ENCODE assay signal across 17 cellular contexts in the genomic region with DNA sequence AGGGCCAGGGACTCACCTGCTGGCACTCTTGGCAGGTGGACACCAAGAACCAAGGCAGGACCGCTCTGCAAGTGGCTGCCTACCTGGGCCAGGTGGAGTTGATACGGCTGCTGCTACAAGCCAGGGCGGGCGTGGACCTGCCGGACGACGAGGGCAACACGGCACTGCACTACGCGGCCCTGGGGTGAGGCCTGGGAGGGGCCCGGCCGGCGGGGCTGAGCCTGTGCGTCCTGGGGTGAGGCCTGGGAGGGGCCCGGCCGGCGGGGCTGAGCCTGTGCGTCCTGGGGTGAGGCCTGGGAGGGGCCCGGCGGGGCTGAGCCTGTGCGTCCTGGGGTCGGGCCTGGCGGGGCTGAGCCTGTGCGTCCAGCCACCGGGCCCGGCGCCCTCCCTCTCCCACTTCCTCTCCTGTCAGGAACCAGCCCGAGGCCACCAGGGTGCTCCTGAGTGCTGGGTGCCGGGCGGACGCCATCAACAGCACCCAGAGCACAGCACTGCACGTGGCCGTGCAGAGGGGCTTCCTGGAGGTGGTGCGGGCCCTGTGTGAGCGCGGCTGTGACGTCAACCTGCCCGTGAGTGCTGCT. TPM values are rescaled to one million over a fixed set of nuclear protein-coding genes. Genes with fewer than 3 reads are reported as not detected.
DNase-seq lines count a peak whose midpoint lies in the region; ATAC-seq and TF ChIP-seq lines count a peak whose summit lies in the region.
"Had no signal": no experiment of that assay in that cellular context is flagged by ENCODE, and none has a peak within 500 bp of the region (broad histone marks: within the 10 kb centered on the region; RNA-seq: fewer than 3 reads in every experiment).

No MANE protein-coding gene starts in this region.

- no peak overlapping the region for H2AFZ ChIP-seq in OCI-LY7 (ENCODE audit: low read length)

- H3K4me3 ChIP-seq in OCI-LY7 (ENCODE audit: low read depth, low read length, poor library complexity, severe bottlenecking) (no peak overlapping the region), ovary (no peak overlapping the region), lower leg skin (ENCODE audit: low read depth, poor library complexity, severe bottlenecking) (no peak overlapping the region)

- peaks cover 21% of the 10 kb centered on the region for H3K27me3 ChIP-seq in foreskin keratinocyte
- H3K27me3 ChIP-seq in ovary, result no peaks in the 10 kb centered on the region

- no peak for ATAC-seq in activated CD4-positive, CD25-positive, alpha-beta regulatory T cell treated with anti-CD3 and anti-CD28 coated beads, Interleukin-2, amount 50 U/mL, for 24 hours
- ATAC-seq in foreskin keratinocyte (peak; percentile 56), HG02981 (IDR thresholded peaks at IDR 0.05; ENCODE audit: unreplicated experiment) (no peak)
- ATAC-seq: stimulated activated effector memory CD8-positive, alpha-beta T cell treated with anti-CD3 and anti-CD28 coated beads, Interleukin-12 subunit alpha, Interleukin-12 subunit beta, amount 100 ng/mL, for 72 hours had no signal

- DNase-seq in activated CD4-positive, CD25-positive, alpha-beta regulatory T cell treated with anti-CD3 and anti-CD28 coated beads, Interleukin-2, amount 50 U/mL, for 72 hours, result peak; percentile 29
- DNase-seq in OCI-LY7 (ENCODE audit: low spot score) (peak; percentile 40), foreskin keratinocyte (peak; percentile 26 to 53), ovary (peak in 3 of 5 donors; percentile 32 to 42 (median 41)), lower leg skin (ENCODE audit: low spot score in 2 of 2) (no peak), GM19238 (ENCODE audit: insufficient read length, low spot score) (no peak)
- DNase-seq: activated naive CD4-positive, alpha-beta T cell; mesendoderm; NCI-H2081; NCI-H748 treated with DMSO at 0.1 percent for 48 hours; trophoblast cell had no signal

- no TSS peak for BruUV-seq in OCI-LY7 (replicated peaks; lab: Mats Ljungman, UMichigan)

- peaks cover 30% of the 10 kb centered on the region for H3K4me1 ChIP-seq in OCI-LY7 (ENCODE audit: insufficient read depth, low read length, poor library complexity, severe bottlenecking)
- H3K4me1 ChIP-seq in foreskin keratinocyte, result no peaks in the 10 kb centered on the region
- H3K4me1 ChIP-seq in ovary (ENCODE audit: insufficient read depth), result peaks cover 8% of the 10 kb centered on the region

- H3K27ac ChIP-seq in OCI-LY7 (ENCODE audit: low read depth, low read length, poor library complexity, severe bottlenecking) (no peak overlapping the region), foreskin keratinocyte (peak overlapping the region; percentile 38), ovary (no peak overlapping the region)
- H3K27ac ChIP-seq: 22Rv1, C4-2B, neutrophil had no signal

- no peak overlapping the region; the same call in 1 of the 2 replicates for H3K4me2 ChIP-seq in OCI-LY7 (ENCODE audit: low read length)

- intact Hi-C loops in OCI-LY7 (cut with micrococcal nuclease; ENCODE audit: unreplicated experiment), result no loop called here
- intact Hi-C loops in ovary (cut with DNase I), result no loop called here
- intact Hi-C loops in lower leg skin (cut with DNase I; ENCODE audit: low total_unique reads), result no loop called here

- no peak for TF ChIP-seq CTCF in OCI-LY7 (conservative IDR thresholded peaks at IDR 0.05; ENCODE audit: low read length)
- TF ChIP-seq CTCF in foreskin keratinocyte (conservative IDR thresholded peaks at IDR 0.05), result no peak
- TF ChIP-seq CTCF in ovary (IDR thresholded peaks at IDR 0.05), result no peak
- TF ChIP-seq CTCF in lower leg skin (IDR thresholded peaks at IDR 0.05), result no peak

- H3K9me3 ChIP-seq in OCI-LY7 (ENCODE audit: low read length) (no peaks in the 10 kb centered on the region), ovary (no peaks in the 10 kb centered on the region)
- H3K9me3 ChIP-seq: neutrophil had no signal

- no peaks in the 10 kb centered on the region for H3K79me2 ChIP-seq in OCI-LY7 (ENCODE audit: insufficient read depth, low read depth, low read length)

- CTCF ChIA-PET in OCI-LY7 (lab: Charles Lee; ENCODE audit: unreplicated experiment), result no interaction called here

- no peaks in the 10 kb centered on the region for H3K9me2 ChIP-seq in OCI-LY7 (ENCODE audit: insufficient read depth, low read length)

- no peak for TF ChIP-seq EP300 in ovary (IDR thresholded peaks at IDR 0.05)

- H3K36me3 ChIP-seq in OCI-LY7 (ENCODE audit: insufficient read depth, low read length) (no peaks in the 10 kb centered on the region), ovary (no peaks in the 10 kb centered on the region)

- 72 to 79% (median 78%) methylated on average over 17 to 38 of the region's 38 CpGs for WGBS in ovary, 3 donors
- WGBS in lower leg skin, 2 donors, result 65% methylated on average over 11 of the region's 38 CpGs; no CpG with 5 or more reads in 1 of the 2 donors

- H4K20me1 ChIP-seq in OCI-LY7 (ENCODE audit: insufficient read depth, low read length), result no peaks in the 10 kb centered on the region

- TF ChIP-seq POLR2A in ovary (IDR thresholded peaks at IDR 0.05), result no peak
- no peak for TF ChIP-seq POLR2A in lower leg skin (IDR thresholded peaks at IDR 0.05)

- POLR2A ChIA-PET in OCI-LY7 (lab: Charles Lee), result no interaction called here

RNA-seq across cellular contexts. Expression of gene MMP23B, which starts 4.6 kb away (rescaled TPM):
- total RNA-seq in OCI-LY7 (2014; rRNA removed; shearing (Covaris generic)), result 1.3 and 2.2 TPM in 2 replicates
- 7.6 and 8.7 TPM in 2 replicates for total RNA-seq in OCI-LY7 (2022)
- 1.2 TPM in 1 of 2 replicates, not detected in the other for total RNA-seq in foreskin keratinocyte
- 0.86 and 1.3 TPM in 2 replicates for polyA plus RNA-seq in foreskin keratinocyte
- 100 to 1,000 TPM in 3 of 7 donors, 10 to 100 TPM in 4; 25.4 to 128 (median 84.8) TPM for total RNA-seq in ovary
- polyA plus RNA-seq in ovary, result 10 to 100 TPM in 1 of 2 donors, under 1 TPM in 1; 0.88 to 32.9 TPM
- total RNA-seq in lower leg skin, result 1 to 10 TPM; 2.1 to 3.9 (median 3.2) TPM

RNA-seq across cellular contexts. Expression of gene MIB2, which starts 12.1 kb away (rescaled TPM):
- 46.4 and 64.9 TPM in 2 replicates for total RNA-seq in OCI-LY7 (2014; rRNA removed; shearing (Covaris generic))
- 54.0 and 55.3 TPM in 2 replicates for total RNA-seq in OCI-LY7 (2022)
- total RNA-seq in foreskin keratinocyte, result 51.8 and 57.3 TPM in 2 replicates
- 54.3 and 70.1 TPM in 2 replicates for polyA plus RNA-seq in foreskin keratinocyte
- 100 to 1,000 TPM in 2 of 7 donors, 10 to 100 TPM in 5; 68.8 to 110 (median 81.6) TPM for total RNA-seq in ovary
- polyA plus RNA-seq in ovary, result 10 to 100 TPM in 1 of 2 donors, 1 to 10 TPM in 1; 1.8 to 71.1 TPM
- 100 to 1,000 TPM; 117 to 216 (median 138) TPM for total RNA-seq in lower leg skin

RNA-seq across cellular contexts. Expression of gene FNDC10, which starts 27.4 kb away (rescaled TPM):
- 2.7 and 3.1 TPM in 2 replicates for total RNA-seq in OCI-LY7 (2014; rRNA removed; shearing (Covaris generic))
- total RNA-seq in OCI-LY7 (2022) (1.3 and 2.7 TPM in 2 replicates), foreskin keratinocyte (7.1 and 7.2 TPM in 2 replicates), ovary (1 to 10 TPM in 5 of 7 donors, under 1 TPM in 2; 0.33 to 3.2 (median 2.0) TPM), lower leg skin (10 to 100 TPM; 10.5 to 18.9 (median 13.3) TPM)
- polyA plus RNA-seq in foreskin keratinocyte (10.7 and 11.2 TPM in 2 replicates), ovary (1 to 10 TPM in 1 of 2 donors, not detected in 1; 1.5 TPM)

RNA-seq across cellular contexts. Expression of gene CDK11B, which starts 31.5 kb away (rescaled TPM):
- total RNA-seq in OCI-LY7 (2014; rRNA removed; shearing (Covaris generic)), result 21.6 and 24.0 TPM in 2 replicates
- 44.2 and 51.5 TPM in 2 replicates for total RNA-seq in OCI-LY7 (2022)
- total RNA-seq in foreskin keratinocyte, result 16.6 and 21.3 TPM in 2 replicates
- 27.9 and 30.1 TPM in 2 replicates for polyA plus RNA-seq in foreskin keratinocyte
- 10 to 100 TPM; 12.8 to 28.0 (median 21.3) TPM for total RNA-seq in ovary
- polyA plus RNA-seq in ovary, result 10 to 100 TPM; 30.1 to 34.5 TPM
- 10 to 100 TPM; 19.4 to 42.3 (median 21.8) TPM for total RNA-seq in lower leg skin

RNA-seq across cellular contexts. Expression of gene SSU72, which starts 52.7 kb away (rescaled TPM):
- 97.7 and 101 TPM in 2 replicates for total RNA-seq in OCI-LY7 (2014; rRNA removed; shearing (Covaris generic))
- total RNA-seq in OCI-LY7 (2022), result 141 and 149 TPM in 2 replicates
- total RNA-seq in foreskin keratinocyte, result 106 and 121 TPM in 2 replicates
- polyA plus RNA-seq in foreskin keratinocyte, result 167 and 179 TPM in 2 replicates
- 100 to 1,000 TPM in 6 of 7 donors, 10 to 100 TPM in 1; 91.9 to 119 (median 113) TPM for total RNA-seq in ovary
- 100 to 1,000 TPM in 1 of 2 donors, 10 to 100 TPM in 1; 72.3 to 107 TPM for polyA plus RNA-seq in ovary
- 100 to 1,000 TPM in 3 of 4 donors, 10 to 100 TPM in 1; 96.4 to 163 (median 123) TPM for total RNA-seq in lower leg skin

Comparison
In these comparisons a context has a peak if more than half of its experiments do, and no peak if none do; other contexts are left out.
1. DNase-seq: peak in activated CD4-positive, CD25-positive, alpha-beta regulatory T cell treated with anti-CD3 and anti-CD28 coated beads, Interleukin-2, amount 50 U/mL, for 72 hours (single experiment), OCI-LY7 (single experiment), foreskin keratinocyte (2 of 2) and ovary (3 of 5); none in lower leg skin (0 of 2) and GM19238 (single experiment).